Comparison of ENCODE assay signal across 1 cellular context in genomic region chr7:73960548-73960947, GRCh38.
A peak's percentile ranks its signal among the peaks of the same experiment; 100 is the strongest.
TF ChIP-seq lines count a peak whose summit lies in the region.

No MANE protein-coding gene starts in this region.

TF ChIP-seq in K562, 482 proteins besides CTCF, POLR2A, EP300 and RAD21:
- TF ChIP-seq MGA (IDR thresholded peaks at IDR 0.05): peak; percentile 28; the same call in 1 of the 2 replicates
- 0 out of 2 replicates have a peak, but pooled peaks have one; percentile 28 for TF ChIP-seq CREM (IDR thresholded peaks at IDR 0.05; ENCODE audit: low read depth)
- TF ChIP-seq, protein P1, sequence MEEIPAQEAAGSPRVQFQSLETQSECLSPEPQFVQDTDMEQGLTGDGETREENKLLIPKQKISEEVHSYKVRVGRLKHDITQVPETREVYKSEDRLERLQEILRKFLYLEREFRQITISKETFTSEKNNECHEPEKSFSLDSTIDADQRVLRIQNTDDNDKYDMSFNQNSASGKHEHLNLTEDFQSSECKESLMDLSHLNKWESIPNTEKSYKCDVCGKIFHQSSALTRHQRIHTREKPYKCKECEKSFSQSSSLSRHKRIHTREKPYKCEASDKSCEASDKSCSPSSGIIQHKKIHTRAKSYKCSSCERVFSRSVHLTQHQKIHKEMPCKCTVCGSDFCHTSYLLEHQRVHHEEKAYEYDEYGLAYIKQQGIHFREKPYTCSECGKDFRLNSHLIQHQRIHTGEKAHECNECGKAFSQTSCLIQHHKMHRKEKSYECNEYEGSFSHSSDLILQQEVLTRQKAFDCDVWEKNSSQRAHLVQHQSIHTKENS (CRISPR knock-in tag; IDR thresholded peaks at IDR 0.05): no peak
- no peak for TF ChIP-seq KDM2B (CRISPR knock-in tag; IDR thresholded peaks at IDR 0.05)
- peak; percentile 58; the same call in 1 of the 2 replicates for TF ChIP-seq MYC (IDR thresholded peaks at IDR 0.05; ENCODE audit: low read depth, low read length)
- TF ChIP-seq MYC (CRISPR knock-in tag; IDR thresholded peaks at IDR 0.05; ENCODE audit: borderline replicate concordance, low read depth): no peak
- TF ChIP-seq PPARD (CRISPR knock-in tag; IDR thresholded peaks at IDR 0.05): no peak
- peak; percentile 57 for TF ChIP-seq MEIS2 (IDR thresholded peaks at IDR 0.05; ENCODE audit: partially characterized antibody)
- TF ChIP-seq, protein P2, sequence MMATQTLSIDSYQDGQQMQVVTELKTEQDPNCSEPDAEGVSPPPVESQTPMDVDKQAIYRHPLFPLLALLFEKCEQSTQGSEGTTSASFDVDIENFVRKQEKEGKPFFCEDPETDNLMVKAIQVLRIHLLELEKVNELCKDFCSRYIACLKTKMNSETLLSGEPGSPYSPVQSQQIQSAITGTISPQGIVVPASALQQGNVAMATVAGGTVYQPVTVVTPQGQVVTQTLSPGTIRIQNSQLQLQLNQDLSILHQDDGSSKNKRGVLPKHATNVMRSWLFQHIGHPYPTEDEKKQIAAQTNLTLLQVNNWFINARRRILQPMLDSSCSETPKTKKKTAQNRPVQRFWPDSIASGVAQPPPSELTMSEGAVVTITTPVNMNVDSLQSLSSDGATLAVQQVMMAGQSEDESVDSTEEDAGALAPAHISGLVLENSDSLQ (IDR thresholded peaks at IDR 0.05): 0 out of 2 replicates have a peak, but pooled peaks have one; percentile 16
- TF ChIP-seq CTBP1 (IDR thresholded peaks at IDR 0.05; ENCODE audit: borderline replicate concordance): peak; percentile 71; the same call in 1 of the 2 replicates
- TF ChIP-seq ZNF24 (IDR thresholded peaks at IDR 0.05): no peak
- TF ChIP-seq TCF3 (CRISPR knock-in tag; IDR thresholded peaks at IDR 0.05): 0 out of 2 replicates have a peak, but pooled peaks have one; percentile 18
- TF ChIP-seq POLR2AphosphoS2 (IDR thresholded peaks at IDR 0.05; ENCODE audit: low read length): no peak
- TF ChIP-seq ZNF224 (CRISPR knock-in tag; IDR thresholded peaks at IDR 0.05): no peak
- TF ChIP-seq, protein P3, sequence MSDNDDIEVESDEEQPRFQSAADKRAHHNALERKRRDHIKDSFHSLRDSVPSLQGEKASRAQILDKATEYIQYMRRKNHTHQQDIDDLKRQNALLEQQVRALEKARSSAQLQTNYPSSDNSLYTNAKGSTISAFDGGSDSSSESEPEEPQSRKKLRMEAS (CRISPR knock-in tag; IDR thresholded peaks at IDR 0.05): peak; percentile 35; the same call in 1 of the 2 replicates
- TF ChIP-seq ZNF76 (CRISPR knock-in tag; IDR thresholded peaks at IDR 0.05; ENCODE audit: borderline replicate concordance): no peak
- TF ChIP-seq NFIC (IDR thresholded peaks at IDR 0.05): peak; percentile 70
- 0 out of 4 replicates have a peak, but pooled peaks of 1 of the 2 experiments have one; percentile 13 for TF ChIP-seq MNT (conservative IDR thresholded peaks at IDR 0.05)
- TF ChIP-seq ETV6 (IDR thresholded peaks at IDR 0.05; ENCODE audit: borderline replicate concordance in 1 of 2, low read depth in 2 of 2, low read length in 1 of 2): no peak
- no peak for TF ChIP-seq ETV6 (CRISPR knock-in tag; IDR thresholded peaks at IDR 0.05; ENCODE audit: borderline replicate concordance)
- TF ChIP-seq, protein P4, sequence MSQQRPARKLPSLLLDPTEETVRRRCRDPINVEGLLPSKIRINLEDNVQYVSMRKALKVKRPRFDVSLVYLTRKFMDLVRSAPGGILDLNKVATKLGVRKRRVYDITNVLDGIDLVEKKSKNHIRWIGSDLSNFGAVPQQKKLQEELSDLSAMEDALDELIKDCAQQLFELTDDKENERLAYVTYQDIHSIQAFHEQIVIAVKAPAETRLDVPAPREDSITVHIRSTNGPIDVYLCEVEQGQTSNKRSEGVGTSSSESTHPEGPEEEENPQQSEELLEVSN (IDR thresholded peaks at IDR 0.05; ENCODE audit: borderline replicate concordance in 1 of 2, extremely low read depth in 1 of 2, insufficient read depth in 1 of 2, insufficient read length in 1 of 2, low read depth in 1 of 2, low read length in 1 of 2, poor library complexity in 1 of 2, severe bottlenecking in 1 of 2): peak in 1 of 2 experiments; percentile 11
- no peak for TF ChIP-seq ESRRA (IDR thresholded peaks at IDR 0.05; ENCODE audit: borderline replicate concordance, low read depth)
- peak; percentile 46 for TF ChIP-seq L3MBTL2 (IDR thresholded peaks at IDR 0.05)
- TF ChIP-seq ZNF780A (CRISPR knock-in tag; IDR thresholded peaks at IDR 0.05): no peak
TF ChIP-seq in K562: peak in this region for 12.
